In genomic region chr10:19809481-19809880, GRCh38 we compare ENCODE assay signal across 23 cellular contexts.
"Had no signal": no experiment of that assay in that cellular context is flagged by ENCODE, and none has a peak within 500 bp of the region (broad histone marks: within the 10 kb centered on the region; RNA-seq: fewer than 3 reads in every experiment).

No MANE protein-coding gene starts in this region.

- H3K4me3 ChIP-seq: stomach, suprapubic skin, testis, thoracic aorta, thyroid gland, tibial artery, tibial nerve, transverse colon, upper lobe of left lung, upper lobe of right lung, uterus, vagina had no signal

- H3K36me3 ChIP-seq: stomach, suprapubic skin, thoracic aorta, thyroid gland, tibial artery, transverse colon, upper lobe of left lung, upper lobe of right lung, uterus, vagina had no signal

- DNase-seq: stimulated activated CD4-positive, alpha-beta T cell treated with anti-CD3 and anti-CD28 coated beads, Interleukin-2, amount 100 ng/mL, for 48 hours; stimulated activated CD4-positive, alpha-beta T cell treated with anti-CD3 and anti-CD28 coated beads, Interleukin-4, amount 100 ng/mL, for 1 hour; stimulated activated CD4-positive, alpha-beta T cell treated with anti-CD3 and anti-CD28 coated beads, Interleukin-4, amount 100 ng/mL, for 24 hours; stimulated activated CD4-positive, alpha-beta T cell treated with anti-CD3 and anti-CD28 coated beads, Interleukin-4, amount 100 ng/mL, for 4 hours; stimulated activated CD8-positive, alpha-beta memory T cell treated with anti-CD3 and anti-CD28 coated beads, Interleukin-4, amount 100 ng/mL, for 48 hours; stimulated activated naive B cell treated with anti-CD40 and anti-IgM and Interleukin-4, amounts not matched to agents 10 μg/mL and 1 μg/mL and 100 μg/mL, for 72 hours; stimulated activated naive CD4-positive, alpha-beta T cell; stimulated activated naive CD4-positive, alpha-beta T cell treated with Interleukin-2 at 50 U/mL for 16 hours; stimulated activated naive CD8-positive, alpha-beta T cell treated with anti-CD3 and anti-CD28 coated beads, Interleukin-15, amount 100 ng/mL, for 72 hours; stimulated activated naive CD8-positive, alpha-beta T cell treated with anti-CD3 and anti-CD28 coated beads, Interleukin-15, Interleukin-2, amounts not matched to agents 100 U/mL and 50 U/mL, for 24 hours; stomach; substantia nigra; testis; thyroid gland; tibial artery; transverse colon; upper lobe of left lung; upper lobe of right lung; uterus had no signal

- H3K4me1 ChIP-seq: stomach, testis, thyroid gland, upper lobe of left lung, upper lobe of right lung, uterus, vagina had no signal

- H3K9me3 ChIP-seq: suprapubic skin, testis, thoracic aorta, thyroid gland, tibial artery, transverse colon, upper lobe of left lung, upper lobe of right lung, uterus, vagina had no signal

- H3K27ac ChIP-seq: stomach, suprapubic skin, testis, thoracic aorta, thyroid gland, tibial artery, tibial nerve, transverse colon, upper lobe of left lung, upper lobe of right lung, uterus, vagina had no signal

- H3K27me3 ChIP-seq: suprapubic skin, testis, thyroid gland, tibial artery, tibial nerve, transverse colon, upper lobe of left lung, upper lobe of right lung, uterus, vagina had no signal
